9 cellular contexts compared by ENCODE assay signal in the genomic region with DNA sequence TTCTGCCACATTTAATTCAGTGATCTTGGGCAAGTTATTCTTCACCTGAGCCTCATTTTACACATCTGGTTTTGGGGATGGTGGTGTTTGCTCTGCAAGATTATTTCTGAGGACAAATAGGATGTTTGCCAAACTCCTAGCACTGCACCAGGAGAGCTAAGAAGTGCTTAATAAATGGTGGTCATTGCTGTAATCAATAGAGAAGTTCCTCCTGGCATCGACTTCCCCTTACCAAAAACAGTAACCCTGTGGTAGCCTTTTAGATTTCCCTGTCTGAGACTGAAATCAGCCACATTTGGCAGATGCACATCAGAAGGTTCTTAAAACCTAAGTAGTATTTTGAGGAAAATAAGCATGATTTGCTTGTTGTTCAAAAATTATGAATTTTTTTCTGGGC. TPM values are rescaled to one million over a fixed set of nuclear protein-coding genes. Genes with fewer than 3 reads are reported as not detected.
DNase-seq lines count a peak whose midpoint lies in the region; ATAC-seq and TF ChIP-seq lines count a peak whose summit lies in the region.
"Had no signal": no experiment of that assay in that cellular context is flagged by ENCODE, and none has a peak within 500 bp of the region (broad histone marks: within the 10 kb centered on the region; RNA-seq: fewer than 3 reads in every experiment).

No MANE protein-coding gene starts in this region.

- peaks cover 17% of the 10 kb centered on the region for H3K36me3 Mint-ChIP-seq in activated T-helper 17 cell treated with anti-CD3 and anti-CD28 coated beads, Interleukin-2, amount 50 U/mL, for 72 hours (ENCODE audit: low read depth)

- H3K9me3 ChIP-seq in heart left ventricle (no peaks in the 10 kb centered on the region), right lobe of liver (no peaks in the 10 kb centered on the region), uterus (no peaks in the 10 kb centered on the region)

- H3K9me3 Mint-ChIP-seq in activated T-helper 17 cell treated with anti-CD3 and anti-CD28 coated beads, Interleukin-2, amount 50 U/mL, for 72 hours = no peaks in the 10 kb centered on the region

- H3K27ac Mint-ChIP-seq in activated T-helper 17 cell treated with anti-CD3 and anti-CD28 coated beads, Interleukin-2, amount 50 U/mL, for 72 hours = peak overlapping the region; percentile 67

- WGBS in heart left ventricle, 4 donors = 29 to 39% (median 33%) methylated on average over 1 of the region's 1 CpG
- WGBS in right lobe of liver (ENCODE audit: insufficient coverage, low coverage, low lambda C conversion rate, missing lambda C conversion rate) = 4% methylated on average over 1 of the region's 1 CpG

- TF ChIP-seq CTCF in heart left ventricle (IDR thresholded peaks at IDR 0.05) (no peak), right lobe of liver (IDR thresholded peaks at IDR 0.05) (no peak), uterus (IDR thresholded peaks at IDR 0.05) (no peak)

- peaks cover 0 to 70% (median 58%) of the 10 kb centered on the region in 12 donors for H3K4me1 ChIP-seq in heart left ventricle
- peaks cover 0 to 55% (median 16%) of the 10 kb centered on the region in 4 donors for H3K4me1 ChIP-seq in right lobe of liver
- H3K4me1 ChIP-seq in uterus = peaks cover 0 to 10% of the 10 kb centered on the region in 2 donors

- H3K36me3 ChIP-seq in heart left ventricle (no peaks in the 10 kb centered on the region), right lobe of liver (no peaks in the 10 kb centered on the region), uterus (no peaks in the 10 kb centered on the region)

- TF ChIP-seq POLR2A in heart left ventricle (IDR thresholded peaks at IDR 0.05) (no peak), right lobe of liver (IDR thresholded peaks at IDR 0.05) (no peak), uterus (IDR thresholded peaks at IDR 0.05) (no peak)

- H3K4me3 Mint-ChIP-seq in activated T-helper 17 cell treated with anti-CD3 and anti-CD28 coated beads, Interleukin-2, amount 50 U/mL, for 72 hours = peak overlapping the region; percentile 81

- H3K27me3 Mint-ChIP-seq in activated T-helper 17 cell treated with anti-CD3 and anti-CD28 coated beads, Interleukin-2, amount 50 U/mL, for 72 hours = no peaks in the 10 kb centered on the region

- intact Hi-C loops in heart left ventricle (cut with DNase I) (loop anchor here (2.0 to 10.0 kb wide), 14 partner anchors 107 to 283 kb away; no protein-coding TSS in a partner anchor), Right ventricle myocardium inferior (cut with DNase I) (loop anchor here (5.0 kb wide), 4 partner anchors 144 to 281 kb away; no protein-coding TSS in a partner anchor), right lobe of liver (cut with DNase I) (no loop called here), uterus (cut with DNase I; ENCODE audit: low total_unique reads) (no loop called here)

- H3K27me3 ChIP-seq in heart left ventricle = no peaks in the 10 kb centered on the region
- no peaks in the 10 kb centered on the region for H3K27me3 ChIP-seq in right lobe of liver
- no peaks in the 10 kb centered on the region for H3K27me3 ChIP-seq in uterus

- no peak for DNase-seq in heart left ventricle
- DNase-seq in Right ventricle myocardium inferior (ENCODE audit: missing footprints) = no peak
- no peak for DNase-seq in right lobe of liver
- DNase-seq in uterus = no peak
- no peak for DNase-seq in OCI-M2 (lab: John Stamatoyannopoulos, UW; ENCODE audit: unreplicated experiment)
- DNase-seq in iPS-NIHi11 (ENCODE audit: low spot score) = no peak
- DNase-seq in activated effector memory CD4-positive, alpha-beta T cell treated with anti-CD3 and anti-CD28 coated beads, Interleukin-2, amount 50 U/mL, for 16 hours = no peak
- DNase-seq: NCI-H2029 had no signal

- H3K4me3 ChIP-seq in heart left ventricle = peak overlapping the region; percentile 86 to 99 (median 94)
- peak overlapping the region; percentile 88 to 93 (median 91) for H3K4me3 ChIP-seq in right lobe of liver
- H3K4me3 ChIP-seq in uterus = peak overlapping the region; percentile 91 to 98

- H3K4me1 Mint-ChIP-seq in activated T-helper 17 cell treated with anti-CD3 and anti-CD28 coated beads, Interleukin-2, amount 50 U/mL, for 72 hours = peaks cover 48% of the 10 kb centered on the region

- H3K27ac ChIP-seq in heart left ventricle = peak overlapping the region in 11 of 12 donors; percentile 94 to 98 (median 96)
- H3K27ac ChIP-seq in right lobe of liver = no peak overlapping the region
- peak overlapping the region in 1 of 2 donors; percentile 99 for H3K27ac ChIP-seq in uterus

- ATAC-seq in heart left ventricle (no peak), Right ventricle myocardium inferior (no peak), right lobe of liver (no peak)
- ATAC-seq in activated T-helper 17 cell treated with anti-CD3 and anti-CD28 coated beads, Interleukin-2, amount 50 U/mL, for 72 hours (replicated peaks) = no peak

RNA-seq across cellular contexts. Expression of gene B3GNT2, which starts 2.3 kb away (rescaled TPM):
- total RNA-seq in heart left ventricle (10 to 100 TPM; 13.8 to 26.5 (median 20.8) TPM), Right ventricle myocardium inferior (14.9 TPM), right lobe of liver (10 to 100 TPM in 3 of 6 experiments, 1 to 10 TPM in 3; 9.1 to 11.0 (median 9.9) TPM), uterus (10 to 100 TPM; 15.9 to 42.4 (median 25.5) TPM)
- polyA plus RNA-seq in heart left ventricle = 10 to 100 TPM in 1 of 2 donors, 1 to 10 TPM in 1; 8.6 to 18.4 TPM
- total RNA-seq in activated T-helper 17 cell treated with anti-CD3 and anti-CD28 coated beads, Interleukin-2, amount 50 U/mL, for 72 hours = 10 to 100 TPM; 15.0 to 20.1 TPM

Comparison
In these comparisons a context has a peak if more than half of its experiments do, and no peak if none do; other contexts are left out.
1. H3K27ac ChIP-seq: peak in heart left ventricle (11 of 12); none in right lobe of liver (0 of 3).
2. intact Hi-C loops: an anchor here in heart left ventricle (2.0 to 10.0 kb wide) and Right ventricle myocardium inferior (5.0 kb wide); none called in right lobe of liver and uterus.
3. Peak in every context shown above with its lines, with median percentiles within 50 percentile points of each other: H3K4me3 ChIP-seq.